Comparison of ENCODE assay signal across 19 cellular contexts in the genomic region with DNA sequence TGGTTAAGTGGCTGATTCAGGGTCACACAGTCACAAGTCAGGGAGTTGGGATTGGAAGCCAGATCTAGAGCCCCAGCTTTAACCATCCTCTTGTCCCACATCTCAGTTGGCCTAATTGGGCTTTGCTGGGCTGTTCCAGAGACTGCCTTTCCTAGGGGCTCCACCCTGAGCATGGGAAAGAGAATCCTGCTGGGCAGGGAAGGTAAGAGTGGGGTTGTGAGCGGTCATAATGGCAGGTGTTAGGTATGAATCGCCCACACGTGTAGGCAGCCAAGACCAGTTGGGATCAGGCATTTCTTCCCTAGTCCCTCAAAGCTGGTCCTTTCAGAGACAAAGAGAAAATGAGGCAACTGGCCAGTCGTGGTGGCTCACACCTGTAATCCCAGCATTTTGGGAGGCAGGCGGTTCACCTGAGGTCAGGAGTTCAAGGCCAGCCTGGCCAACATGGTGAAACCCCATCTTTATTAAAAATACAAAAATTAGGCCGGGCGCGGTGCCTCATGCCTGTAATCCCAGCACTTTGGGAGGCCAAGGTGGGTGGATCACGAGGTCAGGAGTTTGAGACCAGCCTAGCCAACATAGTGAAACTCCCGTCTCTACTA. TPM values are rescaled to one million over a fixed set of nuclear protein-coding genes. Genes with fewer than 3 reads are reported as not detected.
DNase-seq lines count a peak whose midpoint lies in the region; ATAC-seq and TF ChIP-seq lines count a peak whose summit lies in the region.
"Not testable (repeated sequence)": the region's sequence is repeated elsewhere in the genome, so short reads cannot be mapped to it uniquely, and the experiment has no call there.
"Had no signal": no experiment of that assay in that cellular context is flagged by ENCODE, and none has a peak within 500 bp of the region (broad histone marks: within the 10 kb centered on the region; RNA-seq: fewer than 3 reads in every experiment).

No MANE protein-coding gene starts in this region.

- POLR2A ChIA-PET in HCT116 (lab: Charles Lee); Panc1 (lab: Charles Lee): not testable (repeated sequence)

- not testable (repeated sequence) for TF ChIP-seq RAD21 in HCT116 (IDR thresholded peaks at IDR 0.05; ENCODE audit: low read depth)

- ATAC-seq in HCT116 = peak; percentile 45
- ATAC-seq in Panc1 = not testable (repeated sequence)

- H3K4me1 Mint-ChIP-seq in activated naive CD8-positive, alpha-beta T cell (ENCODE audit: low read depth); progenitor cell of endocrine pancreas (ENCODE audit: low read depth): not testable (repeated sequence)

- not testable (repeated sequence) for H3K36me3 ChIP-seq in ACC112 (ENCODE audit: insufficient read depth, low read length); HCT116 (ENCODE audit: control insufficient read depth in 1 of 2, insufficient read depth in 2 of 2, low read length in 2 of 2); Panc1 (ENCODE audit: control insufficient read depth, insufficient read depth, low read length); iPS-15b (ENCODE audit: control insufficient read depth, insufficient read depth, low read length); mesodermal cell (ENCODE audit: control insufficient read depth, insufficient read depth, low read length)

- not testable (repeated sequence) for TF ChIP-seq CTCF in HCT116 (IDR thresholded peaks at IDR 0.05 in 2 of 3, conservative IDR thresholded peaks at IDR 0.05 in 1 of 3; ENCODE audit: borderline replicate concordance in 1 of 3, insufficient read depth in 1 of 3, low read depth in 2 of 3, low read length in 2 of 3); Panc1 (IDR thresholded peaks at IDR 0.05); epithelial cell of esophagus (IDR thresholded peaks at IDR 0.05; ENCODE audit: insufficient read depth, low read depth, low read length, missing control alignments); progenitor cell of endocrine pancreas (IDR thresholded peaks at IDR 0.05; ENCODE audit: unreplicated experiment)

- H3K36me3 Mint-ChIP-seq in activated naive CD8-positive, alpha-beta T cell; progenitor cell of endocrine pancreas (ENCODE audit: insufficient read depth): not testable (repeated sequence)

- intact Hi-C loops in HCT116 (cut with micrococcal nuclease); Panc1 (cut with micrococcal nuclease; ENCODE audit: unreplicated experiment): not testable (repeated sequence)

- H3K4me1 ChIP-seq in ACC112 (ENCODE audit: control insufficient read depth, insufficient read depth, low read length, unreplicated experiment) = peaks cover 14% of the 10 kb centered on the region
- peaks cover 17 to 28% of the 10 kb centered on the region in 2 experiments for H3K4me1 ChIP-seq in HCT116 (ENCODE audit: control insufficient read depth in 1 of 2, insufficient read depth in 2 of 2, low read length in 2 of 2)
- not testable (repeated sequence) for H3K4me1 ChIP-seq in Panc1 (ENCODE audit: control insufficient read depth, insufficient read depth, low read length); iPS-15b (ENCODE audit: control insufficient read depth, insufficient read depth, low read length)
- H3K4me1 ChIP-seq in mesodermal cell (ENCODE audit: control insufficient read depth, insufficient read depth, low read length, poor library complexity, severe bottlenecking) = peaks cover 31% of the 10 kb centered on the region

- H3K27ac Mint-ChIP-seq in activated naive CD8-positive, alpha-beta T cell; progenitor cell of endocrine pancreas: not testable (repeated sequence)

- in situ Hi-C loops in Panc1 (cut with HindIII; ENCODE audit: low pct_unique_long_range_greater_than_20kb, low sequenced_read_pairs) = not testable (repeated sequence)

- H3K4me3 ChIP-seq in ACC112 (ENCODE audit: low read depth, low read length) (peak overlapping the region; percentile 76), HCT116 (replicated peaks in 1 of 2; ENCODE audit: low read depth in 1 of 2, low read length in 2 of 2) (peak overlapping the region; percentile 64 to 66), Panc1 (ENCODE audit: low read depth in 2 of 2, low read length in 2 of 2) (peak overlapping the region; percentile 41 to 52; a peak in 3 of 4 replicates), epithelial cell of esophagus (ENCODE audit: low read length) (peak overlapping the region; percentile 51), iPS-15b (ENCODE audit: low read depth, low read length) (peak overlapping the region; percentile 59), mesodermal cell (ENCODE audit: extremely low read depth, insufficient read depth, low read length, poor library complexity, severe bottlenecking) (peak overlapping the region; percentile 6)

- not testable (repeated sequence) for H3K9me2 ChIP-seq in HCT116 (ENCODE audit: insufficient read depth)

- DNase-seq in HCT116 (ENCODE audit: low read depth, low spot score); Panc1 (ENCODE audit: low read depth, low spot score); epithelial cell of esophagus (ENCODE audit: low read depth); progenitor cell of endocrine pancreas (ENCODE audit: low spot score, unreplicated experiment): not testable (repeated sequence)

- H3K9ac ChIP-seq in HCT116 (ENCODE audit: low read length) = peak overlapping the region; percentile 74
- not testable (repeated sequence) for H3K9ac ChIP-seq in iPS-15b (ENCODE audit: low read depth, low read length)

- WGBS in mesodermal cell (ENCODE audit: insufficient coverage in 2 of 2), 2 experiments = 86 to 94% methylated on average over 6 to 7 of the region's 10 CpGs

- RAD21 ChIA-PET in HCT116 (lab: Charles Lee; ENCODE audit: low non-redundant PET in 1 of 2, low total read pairs in 2 of 2, uncharacterized antibody in 2 of 2, unreplicated experiment in 2 of 2) = not testable (repeated sequence)

- not testable (repeated sequence) for H3K79me2 ChIP-seq in ACC112 (ENCODE audit: control insufficient read depth, insufficient read depth, low read length, unreplicated experiment); HCT116 (ENCODE audit: insufficient read depth, low read length)

- H3K27ac ChIP-seq in ACC112 (ENCODE audit: low read depth, low read length); Panc1 (ENCODE audit: low read length); mesodermal cell (ENCODE audit: low read depth, low read length, severe bottlenecking): not testable (repeated sequence)
- peak overlapping the region; percentile 57 for H3K27ac ChIP-seq in HCT116 (ENCODE audit: low read depth, low read length)

- not testable (repeated sequence) for BruUV-seq in HCT116 (replicated peaks; lab: Mats Ljungman, UMichigan); Panc1 (replicated peaks; lab: Mats Ljungman, UMichigan)

- peaks cover 17% of the 10 kb centered on the region; the same call in 1 of the 2 replicates for H3K27me3 ChIP-seq in ACC112 (ENCODE audit: insufficient read depth, low read length)
- not testable (repeated sequence) for H3K27me3 ChIP-seq in HCT116 (ENCODE audit: insufficient read depth, low read length); Panc1 (ENCODE audit: control insufficient read depth, insufficient read depth, low read length)
- peaks cover 26% of the 10 kb centered on the region for H3K27me3 ChIP-seq in iPS-15b (ENCODE audit: control insufficient read depth, insufficient read depth, low read length)

- H2AFZ ChIP-seq in ACC112 (ENCODE audit: low read length, unreplicated experiment) = not testable (repeated sequence)
- peak overlapping the region; percentile 77 for H2AFZ ChIP-seq in HCT116 (ENCODE audit: low read depth, low read length, poor library complexity, severe bottlenecking)

- H3K4me2 ChIP-seq in HCT116 (ENCODE audit: low read length) = peak overlapping the region; percentile 83

- not testable (repeated sequence) for H3K9me3 ChIP-seq in HCT116 (ENCODE audit: control insufficient read depth in 1 of 2, insufficient read depth in 1 of 2, low read depth in 1 of 2, low read length in 2 of 2); Panc1 (ENCODE audit: control insufficient read depth, insufficient read depth, low read depth, low read length); iPS-15b (ENCODE audit: control insufficient read depth, insufficient read depth, low read length); mesodermal cell (ENCODE audit: control insufficient read depth, low read length)

- H3K9me3 Mint-ChIP-seq in activated naive CD8-positive, alpha-beta T cell (ENCODE audit: low read depth); progenitor cell of endocrine pancreas (ENCODE audit: low read depth): not testable (repeated sequence)

- not testable (repeated sequence) for H4K20me1 ChIP-seq in HCT116 (ENCODE audit: insufficient read depth)

- TF ChIP-seq POLR2A in HCT116 (IDR thresholded peaks at IDR 0.05; ENCODE audit: borderline replicate concordance, extremely low read depth, insufficient read depth, insufficient read length) = not testable (repeated sequence)

- H3K27me3 Mint-ChIP-seq in activated naive CD8-positive, alpha-beta T cell = peaks cover 31% of the 10 kb centered on the region
- H3K27me3 Mint-ChIP-seq in progenitor cell of endocrine pancreas = peaks cover 38% of the 10 kb centered on the region

- CTCF ChIA-PET in HCT116 (lab: Charles Lee) (interaction anchor here (0.7 kb wide), 1 partner anchor 320 kb away, joined by 3 read pairs; no protein-coding TSS in a partner anchor), Panc1 (lab: Charles Lee) (interaction anchor here (1.1 kb wide), 1 partner anchor 13 kb away, joined by 3 read pairs; no protein-coding TSS in a partner anchor)

- peak overlapping the region; percentile 69 for H3K4me3 Mint-ChIP-seq in activated naive CD8-positive, alpha-beta T cell
- H3K4me3 Mint-ChIP-seq in progenitor cell of endocrine pancreas (ENCODE audit: low read depth) = peak overlapping the region; percentile 70

RNA-seq across cellular contexts. Expression of a gene that starts 0.8 kb away (rescaled TPM):
- 5.7 TPM for total RNA-seq in HCT116 (2021; ENCODE audit: unreplicated experiment)
- 2.1 and 3.0 TPM in 2 replicates for polyA plus RNA-seq in HCT116 (2012)
- total RNA-seq in Panc1 (2021; ENCODE audit: unreplicated experiment) = 0.28 TPM
- not detected for polyA plus RNA-seq in Panc1 (2012; ENCODE audit: insufficient read length)
- polyA plus RNA-seq in mesodermal cell (2013, experiment 1 of 2) = 0.44 TPM
- polyA plus RNA-seq in mesodermal cell (2013, experiment 2 of 2) = 0.76 TPM
- 0.36 and 0.71 TPM in 2 replicates for total RNA-seq in progenitor cell of endocrine pancreas
- total RNA-seq: A172; activated naive CD8-positive, alpha-beta T cell treated with anti-CD3 and anti-CD28 coated beads, Interleukin-2, amount 10 ng/mL, durations not matched to agents 7 days and 5 days; esophagus muscularis mucosa; gastroesophageal sphincter; left cardiac atrium; neural crest cell; OCI-LY7; pulmonary artery endothelial cell; Right ventricle myocardium superior; skeletal muscle tissue; urinary bladder had no signal

RNA-seq across cellular contexts. Expression of a gene that starts 31.5 kb away (rescaled TPM):
- total RNA-seq in HCT116 (2021; ENCODE audit: unreplicated experiment) = 1.0 TPM
- polyA plus RNA-seq in HCT116 (2012) = 0.86 and 1.3 TPM in 2 replicates
- total RNA-seq in Panc1 (2021; ENCODE audit: unreplicated experiment) = 3.6 TPM
- 2.2 TPM for polyA plus RNA-seq in Panc1 (2012; ENCODE audit: insufficient read length)
- not detected for polyA plus RNA-seq in mesodermal cell (2013, experiment 1 of 2)
- not detected for polyA plus RNA-seq in mesodermal cell (2013, experiment 2 of 2)
- total RNA-seq in progenitor cell of endocrine pancreas = 0.65 and 0.95 TPM in 2 replicates
- total RNA-seq: activated naive CD8-positive, alpha-beta T cell treated with anti-CD3 and anti-CD28 coated beads, Interleukin-2, amount 10 ng/mL, durations not matched to agents 7 days and 5 days; esophagus muscularis mucosa; gastroesophageal sphincter; pulmonary artery endothelial cell; Right ventricle myocardium superior; urinary bladder had no signal

RNA-seq across cellular contexts. Expression of a gene that starts 31.7 kb away (rescaled TPM):
- 619 TPM for total RNA-seq in HCT116 (2021; ENCODE audit: unreplicated experiment)
- 424 and 502 TPM in 2 replicates for polyA plus RNA-seq in HCT116 (2012)
- 451 TPM for total RNA-seq in Panc1 (2021; ENCODE audit: unreplicated experiment)
- polyA plus RNA-seq in Panc1 (2012; ENCODE audit: insufficient read length) = 497 TPM
- 308 TPM for polyA plus RNA-seq in mesodermal cell (2013, experiment 1 of 2)
- 292 TPM for polyA plus RNA-seq in mesodermal cell (2013, experiment 2 of 2)
- total RNA-seq in progenitor cell of endocrine pancreas = 260 and 270 TPM in 2 replicates

Comparison
In these comparisons a context has a peak if more than half of its experiments do, and no peak if none do; other contexts are left out.
1. H3K4me3 ChIP-seq: peak in every context shown above with its lines; median percentile 76 in ACC112; 65 in HCT116; 59 in iPS-15b; 51 in epithelial cell of esophagus; 46 in Panc1; 6 in mesodermal cell.